8 cellular contexts compared by ENCODE assay signal in genomic region chr1:213643360-213643759, GRCh38.
"Had no signal": no experiment of that assay in that cellular context is flagged by ENCODE, and none has a peak within 500 bp of the region (broad histone marks: within the 10 kb centered on the region; RNA-seq: fewer than 3 reads in every experiment).

No MANE protein-coding gene starts in this region.

- FAIRE-seq: H1, H54, HTR-8/SVneo had no signal

- H3K9me3 Mint-ChIP-seq: GM23338, H9 had no signal

- H3K4me1 Mint-ChIP-seq: H9, IgD-negative memory B cell had no signal

- H2AFZ ChIP-seq: GM23338 had no signal

- H3K4me3 ChIP-seq: GM23338 had no signal

- ATAC-seq: GM23338 had no signal

- DNase-seq: H9, HCEC 1CT, KG1 had no signal

- H3K4me2 ChIP-seq: GM23338 had no signal

- H3K27ac Mint-ChIP-seq: GM23338, H9, IgD-negative memory B cell had no signal

- H3K4me3 Mint-ChIP-seq: GM23338, H9, IgD-negative memory B cell had no signal

- H3K36me3 Mint-ChIP-seq: IgD-negative memory B cell had no signal
